Comparison of ENCODE assay signal across 1 cellular context in genomic region chr15:67882487-67883227, GRCh38.
TF ChIP-seq lines count a peak whose summit lies in the region.

No MANE protein-coding gene starts in this region.

TF ChIP-seq in K562, 482 proteins besides CTCF, POLR2A, EP300 and RAD21 (continued from another document and continues in another):
- no peak for TF ChIP-seq ZNF609 (CRISPR knock-in tag; IDR thresholded peaks at IDR 0.05; ENCODE audit: borderline replicate concordance)
- TF ChIP-seq ZNF165 (CRISPR knock-in tag; IDR thresholded peaks at IDR 0.05; ENCODE audit: borderline replicate concordance), result no peak
- no peak for TF ChIP-seq SRSF7 (optimal IDR thresholded peaks at IDR 0.05; ENCODE audit: low read depth, low read length)
- no peak for TF ChIP-seq SP2 (IDR thresholded peaks at IDR 0.05; ENCODE audit: extremely low read depth, low read depth, low read length, poor library complexity, severe bottlenecking)
- TF ChIP-seq SRSF3 (IDR thresholded peaks at IDR 0.05; ENCODE audit: insufficient read depth, low read length), result no peak
- no peak for TF ChIP-seq CREB1 (IDR thresholded peaks at IDR 0.05)
- TF ChIP-seq CREB1 (CRISPR knock-in tag; IDR thresholded peaks at IDR 0.05), result no peak
- TF ChIP-seq, protein P1, sequence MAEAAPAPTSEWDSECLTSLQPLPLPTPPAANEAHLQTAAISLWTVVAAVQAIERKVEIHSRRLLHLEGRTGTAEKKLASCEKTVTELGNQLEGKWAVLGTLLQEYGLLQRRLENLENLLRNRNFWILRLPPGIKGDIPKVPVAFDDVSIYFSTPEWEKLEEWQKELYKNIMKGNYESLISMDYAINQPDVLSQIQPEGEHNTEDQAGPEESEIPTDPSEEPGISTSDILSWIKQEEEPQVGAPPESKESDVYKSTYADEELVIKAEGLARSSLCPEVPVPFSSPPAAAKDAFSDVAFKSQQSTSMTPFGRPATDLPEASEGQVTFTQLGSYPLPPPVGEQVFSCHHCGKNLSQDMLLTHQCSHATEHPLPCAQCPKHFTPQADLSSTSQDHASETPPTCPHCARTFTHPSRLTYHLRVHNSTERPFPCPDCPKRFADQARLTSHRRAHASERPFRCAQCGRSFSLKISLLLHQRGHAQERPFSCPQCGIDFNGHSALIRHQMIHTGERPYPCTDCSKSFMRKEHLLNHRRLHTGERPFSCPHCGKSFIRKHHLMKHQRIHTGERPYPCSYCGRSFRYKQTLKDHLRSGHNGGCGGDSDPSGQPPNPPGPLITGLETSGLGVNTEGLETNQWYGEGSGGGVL (CRISPR knock-in tag; IDR thresholded peaks at IDR 0.05), result no peak
- no peak for TF ChIP-seq NCOA6 (IDR thresholded peaks at IDR 0.05)
- no peak; the same call in 1 of the 2 replicates for TF ChIP-seq ZNF644 (tag; IDR thresholded peaks at IDR 0.05; ENCODE audit: low read depth)
- TF ChIP-seq NONO (IDR thresholded peaks at IDR 0.05; ENCODE audit: low read depth in 2 of 2, low read length in 1 of 2), result no peak
- no peak for TF ChIP-seq MCM5 (IDR thresholded peaks at IDR 0.05; ENCODE audit: low read depth)
- peak; percentile 68 for TF ChIP-seq NCOR1 (IDR thresholded peaks at IDR 0.05)
- TF ChIP-seq IFI16 (CRISPR knock-in tag; IDR thresholded peaks at IDR 0.05), result no peak
- TF ChIP-seq CREB3L1 (IDR thresholded peaks at IDR 0.05; ENCODE audit: borderline replicate concordance, low read depth), result peak; percentile 57; the same call in 1 of the 2 replicates
- TF ChIP-seq, protein P2, sequence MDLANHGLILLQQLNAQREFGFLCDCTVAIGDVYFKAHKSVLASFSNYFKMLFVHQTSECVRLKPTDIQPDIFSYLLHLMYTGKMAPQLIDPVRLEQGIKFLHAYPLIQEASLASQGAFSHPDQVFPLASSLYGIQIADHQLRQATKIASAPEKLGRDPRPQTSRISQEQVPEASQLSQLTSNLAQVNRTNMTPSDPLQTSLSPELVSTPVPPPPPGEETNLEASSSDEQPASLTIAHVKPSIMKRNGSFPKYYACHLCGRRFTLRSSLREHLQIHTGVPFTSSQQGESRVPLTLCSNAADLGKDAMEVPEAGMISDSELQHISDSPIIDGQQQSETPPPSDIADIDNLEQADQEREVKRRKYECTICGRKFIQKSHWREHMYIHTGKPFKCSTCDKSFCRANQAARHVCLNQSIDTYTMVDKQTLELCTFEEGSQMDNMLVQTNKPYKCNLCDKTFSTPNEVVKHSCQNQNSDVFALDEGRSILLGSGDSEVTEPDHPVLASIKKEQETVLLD (IDR thresholded peaks at IDR 0.05), result peak; percentile 54; the same call in 1 of the 2 replicates
- TF ChIP-seq MCM3 (IDR thresholded peaks at IDR 0.05), result no peak
- peak; percentile 79; the same call in 1 of the 2 replicates for TF ChIP-seq MECOM (CRISPR knock-in tag; IDR thresholded peaks at IDR 0.05)
- TF ChIP-seq, protein P3, sequence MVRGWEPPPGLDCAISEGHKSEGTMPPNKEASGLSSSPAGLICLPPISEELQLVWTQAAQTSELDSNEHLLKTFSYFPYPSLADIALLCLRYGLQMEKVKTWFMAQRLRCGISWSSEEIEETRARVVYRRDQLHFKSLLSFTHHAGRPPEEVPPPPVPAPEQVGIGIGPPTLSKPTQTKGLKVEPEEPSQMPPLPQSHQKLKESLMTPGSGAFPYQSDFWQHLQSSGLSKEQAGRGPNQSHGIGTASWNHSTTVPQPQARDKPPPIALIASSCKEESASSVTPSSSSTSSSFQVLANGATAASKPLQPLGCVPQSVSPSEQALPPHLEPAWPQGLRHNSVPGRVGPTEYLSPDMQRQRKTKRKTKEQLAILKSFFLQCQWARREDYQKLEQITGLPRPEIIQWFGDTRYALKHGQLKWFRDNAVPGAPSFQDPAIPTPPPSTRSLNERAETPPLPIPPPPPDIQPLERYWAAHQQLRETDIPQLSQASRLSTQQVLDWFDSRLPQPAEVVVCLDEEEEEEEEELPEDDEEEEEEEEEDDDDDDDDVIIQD (CRISPR knock-in tag; IDR thresholded peaks at IDR 0.05), result no peak
- peak; percentile 56; the same call in 1 of the 2 replicates for TF ChIP-seq NFRKB (IDR thresholded peaks at IDR 0.05; ENCODE audit: low read depth)
- TF ChIP-seq ZNF695 (CRISPR knock-in tag; IDR thresholded peaks at IDR 0.05), result no peak
- peak in 1 of 2 experiments; percentile 83; a peak in 2 of 4 replicates for TF ChIP-seq TRIM24 (IDR thresholded peaks at IDR 0.05)
- TF ChIP-seq ZNF146 (CRISPR knock-in tag; IDR thresholded peaks at IDR 0.05; ENCODE audit: unreplicated experiment), result no peak
- peak; percentile 6 for TF ChIP-seq RBM25 (IDR thresholded peaks at IDR 0.05; ENCODE audit: low read depth, low read length, severe bottlenecking)
- TF ChIP-seq ZNF592 (IDR thresholded peaks at IDR 0.05), result peak; percentile 74
- TF ChIP-seq SAFB (IDR thresholded peaks at IDR 0.05; ENCODE audit: borderline replicate concordance, low read depth, low read length), result no peak
- no peak for TF ChIP-seq ZBTB1 (CRISPR knock-in tag; IDR thresholded peaks at IDR 0.05; ENCODE audit: borderline replicate concordance, low read depth)
- TF ChIP-seq ZFP1 (CRISPR knock-in tag; IDR thresholded peaks at IDR 0.05), result no peak
- TF ChIP-seq, protein P4, sequence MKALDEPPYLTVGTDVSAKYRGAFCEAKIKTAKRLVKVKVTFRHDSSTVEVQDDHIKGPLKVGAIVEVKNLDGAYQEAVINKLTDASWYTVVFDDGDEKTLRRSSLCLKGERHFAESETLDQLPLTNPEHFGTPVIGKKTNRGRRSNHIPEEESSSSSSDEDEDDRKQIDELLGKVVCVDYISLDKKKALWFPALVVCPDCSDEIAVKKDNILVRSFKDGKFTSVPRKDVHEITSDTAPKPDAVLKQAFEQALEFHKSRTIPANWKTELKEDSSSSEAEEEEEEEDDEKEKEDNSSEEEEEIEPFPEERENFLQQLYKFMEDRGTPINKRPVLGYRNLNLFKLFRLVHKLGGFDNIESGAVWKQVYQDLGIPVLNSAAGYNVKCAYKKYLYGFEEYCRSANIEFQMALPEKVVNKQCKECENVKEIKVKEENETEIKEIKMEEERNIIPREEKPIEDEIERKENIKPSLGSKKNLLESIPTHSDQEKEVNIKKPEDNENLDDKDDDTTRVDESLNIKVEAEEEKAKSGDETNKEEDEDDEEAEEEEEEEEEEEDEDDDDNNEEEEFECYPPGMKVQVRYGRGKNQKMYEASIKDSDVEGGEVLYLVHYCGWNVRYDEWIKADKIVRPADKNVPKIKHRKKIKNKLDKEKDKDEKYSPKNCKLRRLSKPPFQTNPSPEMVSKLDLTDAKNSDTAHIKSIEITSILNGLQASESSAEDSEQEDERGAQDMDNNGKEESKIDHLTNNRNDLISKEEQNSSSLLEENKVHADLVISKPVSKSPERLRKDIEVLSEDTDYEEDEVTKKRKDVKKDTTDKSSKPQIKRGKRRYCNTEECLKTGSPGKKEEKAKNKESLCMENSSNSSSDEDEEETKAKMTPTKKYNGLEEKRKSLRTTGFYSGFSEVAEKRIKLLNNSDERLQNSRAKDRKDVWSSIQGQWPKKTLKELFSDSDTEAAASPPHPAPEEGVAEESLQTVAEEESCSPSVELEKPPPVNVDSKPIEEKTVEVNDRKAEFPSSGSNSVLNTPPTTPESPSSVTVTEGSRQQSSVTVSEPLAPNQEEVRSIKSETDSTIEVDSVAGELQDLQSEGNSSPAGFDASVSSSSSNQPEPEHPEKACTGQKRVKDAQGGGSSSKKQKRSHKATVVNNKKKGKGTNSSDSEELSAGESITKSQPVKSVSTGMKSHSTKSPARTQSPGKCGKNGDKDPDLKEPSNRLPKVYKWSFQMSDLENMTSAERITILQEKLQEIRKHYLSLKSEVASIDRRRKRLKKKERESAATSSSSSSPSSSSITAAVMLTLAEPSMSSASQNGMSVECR (CRISPR knock-in tag; IDR thresholded peaks at IDR 0.05), result no peak
- no peak for TF ChIP-seq BRCA1 (IDR thresholded peaks at IDR 0.05)
- TF ChIP-seq BRCA1 (CRISPR knock-in tag; IDR thresholded peaks at IDR 0.05), result no peak
- TF ChIP-seq, protein P5, sequence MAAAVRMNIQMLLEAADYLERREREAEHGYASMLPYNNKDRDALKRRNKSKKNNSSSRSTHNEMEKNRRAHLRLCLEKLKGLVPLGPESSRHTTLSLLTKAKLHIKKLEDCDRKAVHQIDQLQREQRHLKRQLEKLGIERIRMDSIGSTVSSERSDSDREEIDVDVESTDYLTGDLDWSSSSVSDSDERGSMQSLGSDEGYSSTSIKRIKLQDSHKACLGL (CRISPR knock-in tag; IDR thresholded peaks at IDR 0.05; ENCODE audit: borderline replicate concordance, poor library complexity, severe bottlenecking), result no peak
- TF ChIP-seq NR2C2 (CRISPR knock-in tag; IDR thresholded peaks at IDR 0.05), result no peak
- no peak for TF ChIP-seq NR2C2 (tag; IDR thresholded peaks at IDR 0.05)
- TF ChIP-seq SMARCA4 (IDR thresholded peaks at IDR 0.05), result peak; percentile 89
